ENCODE assay signal across 9 cellular contexts in the genomic region with DNA sequence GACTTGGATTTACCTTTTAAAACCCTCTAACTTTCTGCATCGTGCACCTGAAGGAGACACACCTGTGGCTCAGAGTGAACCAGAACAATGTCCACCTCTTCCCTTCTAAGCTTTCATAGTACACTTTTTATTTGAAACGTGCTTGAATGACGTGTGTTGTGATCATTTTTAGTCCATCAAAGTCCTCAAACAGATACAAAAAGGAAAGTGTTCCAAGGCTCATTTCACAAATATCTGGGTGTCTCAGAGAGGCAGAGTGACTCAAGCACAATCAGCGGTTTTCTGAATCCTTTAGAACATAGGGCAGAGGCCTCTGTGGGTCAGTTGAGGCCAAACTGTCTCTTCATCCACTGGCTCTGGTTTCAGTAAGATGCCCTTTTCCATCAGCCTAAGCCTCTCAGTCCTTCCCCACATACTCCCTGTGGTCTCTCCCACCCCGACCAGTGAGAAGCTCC. TPM values are rescaled to one million over a fixed set of nuclear protein-coding genes. Genes with fewer than 3 reads are reported as not detected.
DNase-seq lines count a peak whose midpoint lies in the region; ATAC-seq and TF ChIP-seq lines count a peak whose summit lies in the region.
"Had no signal": no experiment of that assay in that cellular context is flagged by ENCODE, and none has a peak within 500 bp of the region (broad histone marks: within the 10 kb centered on the region; RNA-seq: fewer than 3 reads in every experiment).

No MANE protein-coding gene starts in this region.

- H3K9ac ChIP-seq in mammary epithelial cell (ENCODE audit: insufficient read depth, low read length) (peak overlapping the region; percentile 37), mesenchymal stem cell (ENCODE audit: low read length) (peak overlapping the region; percentile 58)

- H3K4me2 ChIP-seq in mammary epithelial cell (ENCODE audit: insufficient read depth, low read depth, low read length) (peak overlapping the region; percentile 40), mesenchymal stem cell (ENCODE audit: low read length, poor library complexity, severe bottlenecking) (no peak overlapping the region)

- DNase-seq in right atrium auricular region (ENCODE audit: low spot score) (no peak), left ventricle myocardium superior (no peak), mammary epithelial cell (peak; percentile 80), mesenchymal stem cell (peak; percentile 75), uterus (no peak), NCI-H1092 (lab: John Stamatoyannopoulos, UW) (no peak), AML-193 (lab: John Stamatoyannopoulos, UW) (no peak), SK-N-DZ (ENCODE audit: low spot score) (no peak)

- no peaks in the 10 kb centered on the region for H4K20me1 ChIP-seq in mammary epithelial cell (ENCODE audit: insufficient read depth, low read length)

- no peak overlapping the region for H3K23ac ChIP-seq in mesenchymal stem cell (ENCODE audit: low read length in 2 of 2)

- no peaks in the 10 kb centered on the region for H3K79me1 ChIP-seq in mesenchymal stem cell (replicated peaks; ENCODE audit: low read length, poor library complexity, severe bottlenecking)

- TF ChIP-seq CTCF in right atrium auricular region (IDR thresholded peaks at IDR 0.05), result no peak
- TF ChIP-seq CTCF in mammary epithelial cell (conservative IDR thresholded peaks at IDR 0.05 in 1 of 2, IDR thresholded peaks at IDR 0.05 in 1 of 2; ENCODE audit: extremely low read depth in 1 of 2, insufficient read depth in 1 of 2, low read depth in 1 of 2, low read length in 2 of 2), result no peak
- no peak for TF ChIP-seq CTCF in uterus (IDR thresholded peaks at IDR 0.05)

- no peak overlapping the region for H2BK5ac ChIP-seq in mesenchymal stem cell (ENCODE audit: low read depth, low read length, poor library complexity, severe bottlenecking)

- intact Hi-C loops in left ventricle myocardium superior (cut with micrococcal nuclease), result loop anchor here (5.0 to 10.0 kb wide), 3 partner anchors 84 to 477 kb away; no protein-coding TSS in a partner anchor
- intact Hi-C loops in mammary epithelial cell (cut with micrococcal nuclease), result loop anchor here (1.0 to 2.0 kb wide), 3 partner anchors 67 to 154 kb away; no protein-coding TSS in a partner anchor
- intact Hi-C loops in uterus (cut with DNase I; ENCODE audit: low total_unique reads), result loop anchor here (10.0 kb wide), 3 partner anchors 74 to 474 kb away; no protein-coding TSS in a partner anchor

- WGBS in mammary epithelial cell (ENCODE audit: low coverage, missing lambda C conversion rate), result 56% methylated on average over 5 of the region's 5 CpGs
- WGBS in mesenchymal stem cell, result 54% methylated on average over 4 of the region's 5 CpGs

- no TSS peak for BruUV-seq in mammary epithelial cell (replicated peaks; lab: Mats Ljungman, UMichigan)

- dilution Hi-C loops in mammary epithelial cell (cut with HindIII; ENCODE audit: low sequenced_read_pairs), result loop anchor here (5.0 to 10.0 kb wide), 5 partner anchors 102 to 462 kb away; no protein-coding TSS in a partner anchor

- CTCF ChIA-PET in mammary epithelial cell (lab: Charles Lee; ENCODE audit: low non-redundant PET), result interaction anchor here (0.7 kb wide), 1 partner anchor 593 kb away, joined by 3 read pairs; no protein-coding TSS in a partner anchor

- H3K4me3 ChIP-seq in right atrium auricular region (no peak overlapping the region), mammary epithelial cell (replicated peaks in 1 of 3; ENCODE audit: insufficient read depth in 1 of 3, low read depth in 2 of 3, low read length in 3 of 3) (no peak overlapping the region), mesenchymal stem cell (ENCODE audit: insufficient read depth in 1 of 2, low read depth in 1 of 2, low read length in 2 of 2) (no peak overlapping the region), uterus (no peak overlapping the region)
- H3K4me3 ChIP-seq: cardiac muscle cell had no signal

- no peak for TF ChIP-seq POLR2A in uterus (IDR thresholded peaks at IDR 0.05)

- H4K91ac ChIP-seq in mesenchymal stem cell (ENCODE audit: low read length), result peak overlapping the region; percentile 77

- H3K27ac ChIP-seq in right atrium auricular region (peak overlapping the region; percentile 95 to 98), mammary epithelial cell (ENCODE audit: insufficient read depth, low read depth, low read length) (peak overlapping the region; percentile 60), mesenchymal stem cell (ENCODE audit: low read length, poor library complexity, severe bottlenecking) (peak overlapping the region; percentile 55), uterus (peak overlapping the region; percentile 39 to 60)
- H3K27ac ChIP-seq: cardiac muscle cell had no signal

- no peaks in the 10 kb centered on the region for H3K79me2 ChIP-seq in mammary epithelial cell (ENCODE audit: insufficient read depth, low read length)

- H2BK12ac ChIP-seq in mesenchymal stem cell (ENCODE audit: low read length in 2 of 2), result peak overlapping the region in 1 of 2 experiments; percentile 79

- H2BK120ac ChIP-seq in mesenchymal stem cell (ENCODE audit: low read depth, low read length), result no peak overlapping the region

- H3K27me3 ChIP-seq in right atrium auricular region (no peaks in the 10 kb centered on the region), mammary epithelial cell (ENCODE audit: insufficient read depth, low read length) (no peaks in the 10 kb centered on the region), mesenchymal stem cell (ENCODE audit: control insufficient read depth in 1 of 2, insufficient read depth in 1 of 2, low read length in 2 of 2) (no peaks in the 10 kb centered on the region), uterus (no peaks in the 10 kb centered on the region)
- H3K27me3 ChIP-seq: cardiac muscle cell had no signal

- in situ Hi-C loops in mammary epithelial cell (cut with MboI; ENCODE audit: low sequenced_read_pairs in 2 of 2), result loop anchor here in 1 of 2 donors (10.0 to 25.0 kb wide), 2 partner anchors 474 to 967 kb away; no protein-coding TSS in a partner anchor

- ATAC-seq in left ventricle myocardium superior, result no peak

- H3K4ac ChIP-seq in mesenchymal stem cell (ENCODE audit: low read depth in 1 of 2, low read length in 2 of 2), result peak overlapping the region in 1 of 2 experiments; percentile 62

- H2BK15ac ChIP-seq in mesenchymal stem cell (ENCODE audit: low read depth, poor library complexity, severe bottlenecking), result peak overlapping the region; percentile 82

- H2AFZ ChIP-seq in mammary epithelial cell (ENCODE audit: low read depth, low read length), result no peak overlapping the region
- no peak overlapping the region for H2AFZ ChIP-seq in mesenchymal stem cell (ENCODE audit: low read depth, low read length)

- H2AK5ac ChIP-seq in mesenchymal stem cell (ENCODE audit: low read length, severe bottlenecking), result peak overlapping the region; percentile 79

- H3K9me3 ChIP-seq in right atrium auricular region (no peaks in the 10 kb centered on the region), mammary epithelial cell (replicated peaks; ENCODE audit: insufficient read depth, low read length) (no peaks in the 10 kb centered on the region), mesenchymal stem cell (ENCODE audit: control insufficient read depth, low read length) (no peaks in the 10 kb centered on the region), uterus (no peaks in the 10 kb centered on the region)

- peak overlapping the region; percentile 5 for H4K8ac ChIP-seq in mesenchymal stem cell (ENCODE audit: low read length)

- H3K36me3 ChIP-seq in right atrium auricular region, result no peaks in the 10 kb centered on the region
- H3K36me3 ChIP-seq in mammary epithelial cell (ENCODE audit: insufficient read depth, low read length), result no peaks in the 10 kb centered on the region
- no peaks in the 10 kb centered on the region for H3K36me3 ChIP-seq in mesenchymal stem cell (ENCODE audit: control insufficient read depth in 1 of 2, insufficient read depth in 2 of 2, low read depth in 1 of 2, low read length in 2 of 2)
- H3K36me3 ChIP-seq in uterus, result no peaks in the 10 kb centered on the region
- H3K36me3 ChIP-seq: cardiac muscle cell had no signal

- no peak overlapping the region for H3K14ac ChIP-seq in mesenchymal stem cell (ENCODE audit: low read length in 2 of 2)

- H3K18ac ChIP-seq in mesenchymal stem cell (ENCODE audit: low read depth in 1 of 2, low read length in 2 of 2), result peak overlapping the region; percentile 75 to 84

- H3K4me1 ChIP-seq in right atrium auricular region (peaks cover 0 to 70% of the 10 kb centered on the region in 2 donors), mammary epithelial cell (ENCODE audit: insufficient read depth, low read length) (peaks cover 50% of the 10 kb centered on the region), mesenchymal stem cell (ENCODE audit: control insufficient read depth, insufficient read depth, low read depth, low read length) (peaks cover 35% of the 10 kb centered on the region), uterus (peaks cover 14 to 18% of the 10 kb centered on the region in 2 donors)

RNA-seq across cellular contexts. Expression of a gene that starts 49.7 kb away (rescaled TPM):
- 10 to 100 TPM; 70.2 to 83.5 TPM for total RNA-seq in right atrium auricular region
- total RNA-seq in left ventricle myocardium superior, result 95.8 TPM
- total RNA-seq in mammary epithelial cell, result 100 to 1,000 TPM in 1 of 2 donors, 10 to 100 TPM in 1; 96.5 to 102 TPM
- 54.8 TPM for polyA plus RNA-seq in mammary epithelial cell
- 44.8 TPM for polyA minus RNA-seq in mammary epithelial cell
- 99.5 TPM for polyA plus RNA-seq in mesenchymal stem cell (2013, experiment 1 of 2)
- 104 TPM for polyA plus RNA-seq in mesenchymal stem cell (2013, experiment 2 of 2)
- 100 to 1,000 TPM in 2 of 4 donors, 10 to 100 TPM in 2; 72.9 to 149 (median 110) TPM for total RNA-seq in uterus
- 160 and 181 TPM in 2 replicates for polyA plus RNA-seq in SK-N-DZ (2014; cell fraction: cytosol; rRNA removed)
- 60.2 and 62.0 TPM in 2 replicates for polyA plus RNA-seq in SK-N-DZ (2014; cell fraction: nucleus; rRNA removed)

Comparison
In these comparisons a context has a peak if more than half of its experiments do, and no peak if none do; other contexts are left out.
1. DNase-seq: peak in mammary epithelial cell (single experiment) and mesenchymal stem cell (single experiment); none in right atrium auricular region (single experiment), left ventricle myocardium superior (single experiment), uterus (0 of 2), NCI-H1092 (single experiment), AML-193 (0 of 2) and SK-N-DZ (single experiment).
2. Peak in every context shown above with its lines, with median percentiles within 50 percentile points of each other: H3K27ac ChIP-seq.